Comparison of ENCODE assay signal across 8 cellular contexts in the genomic region with DNA sequence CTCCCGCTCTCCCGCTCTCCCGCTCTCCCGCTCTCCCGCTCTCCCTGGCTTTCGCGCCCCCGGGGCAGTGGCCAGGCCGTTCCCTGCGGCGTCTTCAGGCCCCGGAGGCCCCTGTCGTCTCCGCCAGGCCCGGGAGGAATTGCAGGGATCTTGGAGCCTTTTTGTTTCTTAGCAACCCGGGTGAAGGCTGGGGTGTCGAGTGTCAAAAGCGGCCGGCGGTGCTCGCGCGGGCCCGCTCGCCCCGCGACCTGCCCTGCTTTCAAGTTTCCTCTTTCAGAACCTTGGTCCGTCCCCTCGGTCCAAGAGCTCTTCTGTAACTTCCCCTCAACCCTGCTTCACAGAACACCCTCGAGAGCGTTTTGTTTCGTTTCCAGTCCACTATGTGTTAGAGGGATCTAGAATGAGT. TPM values are rescaled to one million over a fixed set of nuclear protein-coding genes. Genes with fewer than 3 reads are reported as not detected.
DNase-seq lines count a peak whose midpoint lies in the region; ATAC-seq lines count a peak whose summit lies in the region.

No MANE protein-coding gene starts in this region.

- peak; percentile 16 for ATAC-seq in GM18868 (IDR thresholded peaks at IDR 0.05; ENCODE audit: unreplicated experiment)
- ATAC-seq in HG03097 (IDR thresholded peaks at IDR 0.05; ENCODE audit: low FRiP score, unreplicated experiment): peak; percentile 20
- ATAC-seq in esophagus mucosa: peak; percentile 7

- DNase-seq in AG20443 (ENCODE audit: low spot score): peak; percentile 80
- DNase-seq in NCI-H69 (lab: John Stamatoyannopoulos, UW): peak; percentile 89
- peak; percentile 70 for DNase-seq in activated CD8-positive, alpha-beta memory T cell treated with anti-CD3 and anti-CD28 coated beads, Interleukin-2, amount 50 U/mL, for 48 hours
- DNase-seq in mucosa of gallbladder (ENCODE audit: low spot score): peak; percentile 34
- peak; percentile 33 for DNase-seq in stromal cell of bone marrow (ENCODE audit: low read depth)

RNA-seq across cellular contexts. Expression of a gene that starts 1.4 kb away (rescaled TPM):
- total RNA-seq in esophagus mucosa: 19.5 TPM
- 31.2 TPM for total RNA-seq in mucosa of gallbladder

Comparison
In these comparisons a context has a peak if more than half of its experiments do, and no peak if none do; other contexts are left out.
1. Peak in every context shown above with its lines: DNase-seq and ATAC-seq.
2. DNase-seq: peak in every context shown above with its lines; median percentile 89 in NCI-H69; 80 in AG20443; 70 in activated CD8-positive, alpha-beta memory T cell treated with anti-CD3 and anti-CD28 coated beads, Interleukin-2, amount 50 U/mL, for 48 hours; 34 in mucosa of gallbladder; 33 in stromal cell of bone marrow.